8 cellular contexts compared by ENCODE assay signal in the genomic region with DNA sequence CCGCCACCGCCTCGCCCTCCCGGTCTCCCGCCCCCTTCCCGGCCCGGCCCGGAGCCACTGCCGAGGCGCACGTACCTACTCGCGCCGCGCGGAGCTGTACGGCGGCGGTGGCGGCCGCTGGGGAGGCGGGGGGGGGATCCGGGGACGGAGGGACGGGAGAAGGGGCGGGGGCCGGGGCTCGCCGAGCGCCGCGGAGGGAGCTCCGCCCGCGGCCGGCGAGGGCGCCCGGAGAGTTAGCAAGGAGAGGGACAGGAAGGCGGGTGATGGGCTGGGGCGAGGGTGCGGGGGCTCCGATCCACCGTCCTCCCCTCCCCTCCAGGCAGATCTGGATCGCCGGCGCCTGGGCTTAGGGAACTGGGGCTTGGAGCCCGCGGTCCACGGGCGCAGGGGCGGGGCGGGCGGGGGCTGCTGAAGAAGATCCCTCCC. TPM values are rescaled to one million over a fixed set of nuclear protein-coding genes. Genes with fewer than 3 reads are reported as not detected.
DNase-seq lines count a peak whose midpoint lies in the region; ATAC-seq and TF ChIP-seq lines count a peak whose summit lies in the region.

No MANE protein-coding gene starts in this region.

- H3K27me3 ChIP-seq in BLaER1 treated with 17β-estradiol and CSF1 and Interleukin-3, amounts not matched to agents 10 nM and 100 nM = peaks cover 38 to 52% (median 44%) of the 10 kb centered on the region in 11 experiments
- peaks cover 10% of the 10 kb centered on the region for H3K27me3 ChIP-seq in mesendoderm (ENCODE audit: insufficient read depth, low read length, poor library complexity)
- 0 out of 2 replicates have a peak, but pooled peaks cover 5% of the 10 kb centered on the region for H3K27me3 ChIP-seq in SJCRH30

- TF ChIP-seq CTCF in LNCaP clone FGC (IDR thresholded peaks at IDR 0.05; ENCODE audit: control insufficient read depth, extremely low read depth, insufficient read depth) (0 out of 2 replicates have a peak, but pooled peaks have one; percentile 0), cardiac fibroblast (IDR thresholded peaks at IDR 0.05; ENCODE audit: low read depth, low read length) (no peak)

- no peak overlapping the region for H2BK15ac ChIP-seq in mesendoderm (replicated peaks; ENCODE audit: low read depth)

- H2AK5ac ChIP-seq in mesendoderm (ENCODE audit: low read length) = no peak overlapping the region

- peak overlapping the region; percentile 35 to 72 (median 44); a peak in 18 of 22 replicates for H3K4me2 ChIP-seq in BLaER1 treated with 17β-estradiol and CSF1 and Interleukin-3, amounts not matched to agents 10 nM and 100 nM
- peak overlapping the region; percentile 35 for H3K4me2 ChIP-seq in mesendoderm (ENCODE audit: low read length)

- no peak overlapping the region for H2BK120ac ChIP-seq in mesendoderm (ENCODE audit: low read depth, low read length)

- H3K4ac ChIP-seq in mesendoderm (ENCODE audit: low read depth, low read length) = no peak overlapping the region

- H3K79me1 ChIP-seq in mesendoderm (ENCODE audit: low read length) = no peaks in the 10 kb centered on the region

- H3K9ac ChIP-seq in BLaER1 treated with 17β-estradiol and CSF1 and Interleukin-3, amounts not matched to agents 10 nM and 100 nM = no peak overlapping the region
- peak overlapping the region; percentile 59 for H3K9ac ChIP-seq in mesendoderm (ENCODE audit: low read length)

- no peak overlapping the region for H3K27ac ChIP-seq in BLaER1 treated with 17β-estradiol and CSF1 and Interleukin-3, amounts not matched to agents 10 nM and 100 nM
- H3K27ac ChIP-seq in mesendoderm (ENCODE audit: low read depth, low read length) (no peak overlapping the region), SJCRH30 (no peak overlapping the region)

- H2BK5ac ChIP-seq in mesendoderm (ENCODE audit: low read length) = no peak overlapping the region

- H3K4me3 ChIP-seq in BLaER1 treated with 17β-estradiol and CSF1 and Interleukin-3, amounts not matched to agents 10 nM and 100 nM = peak overlapping the region in 9 of 10 experiments; percentile 24 to 63 (median 45); a peak in 10 of 20 replicates
- H3K4me3 ChIP-seq in LNCaP clone FGC (ENCODE audit: low read depth, low read length) = peak overlapping the region; percentile 32; the same call in 1 of the 2 replicates
- H3K4me3 ChIP-seq in cardiac fibroblast (replicated peaks in 1 of 2; ENCODE audit: low read depth in 2 of 2, low read length in 2 of 2) = peak overlapping the region; percentile 37 to 52
- H3K4me3 ChIP-seq in mesendoderm (ENCODE audit: low read length) = peak overlapping the region; percentile 30
- H3K4me3 ChIP-seq in SJCRH30 = no peak overlapping the region

- H3K4me1 ChIP-seq in BLaER1 treated with 17β-estradiol and CSF1 and Interleukin-3, amounts not matched to agents 10 nM and 100 nM = peaks cover 0 to 19% (median 2%) of the 10 kb centered on the region in 10 experiments; a peak in 9 of 20 replicates
- peaks cover 11% of the 10 kb centered on the region for H3K4me1 ChIP-seq in mesendoderm (ENCODE audit: control insufficient read depth, low read depth, low read length)
- no peaks in the 10 kb centered on the region for H3K4me1 ChIP-seq in SJCRH30

- H3K79me2 ChIP-seq in mesendoderm (ENCODE audit: control insufficient read depth, insufficient read depth, low read length) = no peaks in the 10 kb centered on the region

- peak overlapping the region; percentile 44 for H3K18ac ChIP-seq in mesendoderm (ENCODE audit: low read length)

- DNase-seq in LNCaP clone FGC (ENCODE audit: low read depth) (no peak), cardiac fibroblast (ENCODE audit: low read depth in 2 of 2) (no peak), mesendoderm (peak; percentile 47), cerebellum (ENCODE audit: low spot score) (no peak), SJCRH30 (no peak)

- H3K23ac ChIP-seq in mesendoderm (ENCODE audit: low read length) = no peak overlapping the region

- H4K20me1 ChIP-seq in BLaER1 treated with 17β-estradiol and CSF1 and Interleukin-3, amounts not matched to agents 10 nM and 100 nM = peaks cover 0 to 42% (median 0%) of the 10 kb centered on the region in 11 experiments; a peak in 9 of 22 replicates

- H4K8ac ChIP-seq in mesendoderm (ENCODE audit: low read depth, low read length) = no peak overlapping the region

- H3K9me3 ChIP-seq in BLaER1 treated with 17β-estradiol and CSF1 and Interleukin-3, amounts not matched to agents 10 nM and 100 nM (replicated peaks in 1 of 11) = no peaks in the 10 kb centered on the region
- no peaks in the 10 kb centered on the region for H3K9me3 ChIP-seq in SJCRH30 (replicated peaks)

- H4K5ac ChIP-seq in mesendoderm (ENCODE audit: low read length) = no peak overlapping the region

- no CpG with 5 or more reads among the region's 54 CpGs for WGBS in mesendoderm (ENCODE audit: extremely low coverage, insufficient coverage, low lambda C conversion rate)

- no peaks in the 10 kb centered on the region; a peak in 1 of 22 replicates for H3K36me3 ChIP-seq in BLaER1 treated with 17β-estradiol and CSF1 and Interleukin-3, amounts not matched to agents 10 nM and 100 nM
- H3K36me3 ChIP-seq in mesendoderm (ENCODE audit: control insufficient read depth, insufficient read depth, low read length) (no peaks in the 10 kb centered on the region), SJCRH30 (no peaks in the 10 kb centered on the region)

- ATAC-seq in GM18858 (IDR thresholded peaks at IDR 0.05; ENCODE audit: unreplicated experiment) (no peak), GM21367 (IDR thresholded peaks at IDR 0.05; ENCODE audit: unreplicated experiment) (no peak)

- peak overlapping the region; percentile 86 for H3K56ac ChIP-seq in mesendoderm (ENCODE audit: low read length)

RNA-seq across cellular contexts. Expression of a gene that starts 0.5 kb away (rescaled TPM):
- polyA plus RNA-seq in mesendoderm (2013, experiment 1 of 2) = 1.0 TPM
- polyA plus RNA-seq in mesendoderm (2013, experiment 2 of 2) = 0.85 TPM
- 6.4 TPM for total RNA-seq in cerebellum
- total RNA-seq in SJCRH30 (2014; rRNA removed; shearing (Covaris generic)) = not detected in 2 replicates

RNA-seq across cellular contexts. Expression of a gene that starts 17.9 kb away (rescaled TPM):
- polyA plus RNA-seq in mesendoderm (2013, experiment 1 of 2) = not detected
- not detected for polyA plus RNA-seq in mesendoderm (2013, experiment 2 of 2)
- total RNA-seq in cerebellum = 0.18 TPM
- not detected in 2 replicates for total RNA-seq in SJCRH30 (2014; rRNA removed; shearing (Covaris generic))

RNA-seq across cellular contexts. Expression of a gene that starts 40.5 kb away (rescaled TPM):
- 0.06 TPM for polyA plus RNA-seq in mesendoderm (2013, experiment 1 of 2)
- 0.11 TPM for polyA plus RNA-seq in mesendoderm (2013, experiment 2 of 2)
- not detected for total RNA-seq in cerebellum
- 0.28 TPM in 1 of 2 replicates, not detected in the other for total RNA-seq in SJCRH30 (2014; rRNA removed; shearing (Covaris generic))
